8 cellular contexts compared by ENCODE assay signal in the genomic region with DNA sequence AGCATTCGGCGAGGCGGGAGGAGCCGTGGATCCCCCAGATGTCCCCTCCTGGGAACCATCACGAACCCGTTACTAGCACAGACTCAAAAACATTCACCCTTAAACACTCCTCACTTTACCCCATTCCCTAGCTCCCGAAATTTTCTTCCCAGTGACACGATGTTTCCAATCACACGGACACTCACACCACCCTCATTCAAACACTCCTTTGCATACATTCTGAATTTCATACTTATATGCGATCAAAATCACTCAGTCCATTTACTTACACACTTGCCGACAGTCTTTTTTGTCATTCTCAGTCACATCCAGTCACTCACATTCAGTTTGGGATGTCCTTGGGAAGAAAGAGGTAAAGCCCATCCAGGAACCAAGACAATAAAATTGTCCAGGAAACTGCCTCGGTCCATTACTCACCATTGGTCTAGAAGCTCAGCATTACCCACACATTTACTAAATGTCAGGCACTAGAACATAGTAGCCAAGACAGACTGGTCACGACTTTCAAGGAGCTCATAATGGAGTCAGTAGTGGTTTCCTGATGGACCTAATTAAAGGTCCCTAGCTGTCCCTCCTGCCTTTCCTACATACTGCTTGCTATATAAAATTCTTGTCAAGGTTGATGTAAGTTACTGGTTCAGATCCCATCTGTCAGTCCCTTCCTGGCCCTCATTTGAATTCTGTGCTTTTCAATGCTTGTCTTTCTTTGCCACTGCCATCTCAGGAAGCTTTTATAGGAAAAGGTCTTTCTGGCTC. TPM values are rescaled to one million over a fixed set of nuclear protein-coding genes. Genes with fewer than 3 reads are reported as not detected.
DNase-seq lines count a peak whose midpoint lies in the region; TF ChIP-seq lines count a peak whose summit lies in the region.

No MANE protein-coding gene starts in this region.

- H3K27ac Mint-ChIP-seq in activated T-helper 1 cell treated with anti-CD3 and anti-CD28 coated beads, Interleukin-12 subunit alpha, Interleukin-12 subunit beta, Interleukin-2, Interleukin-4 antibody, amounts not matched to agents 30 ng/mL and 10 ng/mL and 1 ng/mL, durations not matched to agents 14 hours and 24 hours and 36 hours = peak overlapping the region; percentile 96
- H3K27ac Mint-ChIP-seq in immature natural killer cell = peak overlapping the region; percentile 95 to 99 (median 97)

- intact Hi-C loops in activated T-helper 1 cell treated with anti-CD3 and anti-CD28 coated beads, Interleukin-12 subunit alpha, Interleukin-12 subunit beta, Interleukin-2, Interleukin-4 antibody, amounts not matched to agents 30 ng/mL and 10 ng/mL and 1 ng/mL, durations not matched to agents 14 hours and 24 hours and 36 hours (cut with micrococcal nuclease) = loop anchor here (1.0 to 10.0 kb wide), 4 partner anchors 8 to 1050 kb away; a partner anchor contains a TSS

- H3K36me3 ChIP-seq in H7 (replicated peaks; ENCODE audit: control insufficient read depth, insufficient read depth, low read length) (peaks cover 7% of the 10 kb centered on the region), stomach smooth muscle (ENCODE audit: control insufficient read depth in 2 of 2, insufficient read depth in 2 of 2, low read length in 2 of 2) (peaks cover 25 to 31% of the 10 kb centered on the region in 2 donors)

- no peaks in the 10 kb centered on the region for H3K27me3 ChIP-seq in H7 (ENCODE audit: control insufficient read depth, insufficient read depth, low read length)
- no peaks in the 10 kb centered on the region for H3K27me3 ChIP-seq in stomach smooth muscle (ENCODE audit: control insufficient read depth in 1 of 2, insufficient read depth in 2 of 2, low read length in 2 of 2)

- H3K4me3 ChIP-seq in AG09309 (ENCODE audit: control insufficient read depth, low read depth, low read length) = peak overlapping the region; percentile 78
- H3K4me3 ChIP-seq in H7 (ENCODE audit: insufficient read depth, low read depth, low read length) = peak overlapping the region; percentile 79
- H3K4me3 ChIP-seq in stomach smooth muscle (ENCODE audit: low read length in 2 of 2) = peak overlapping the region; percentile 93 to 97

- H3K9ac ChIP-seq in stomach smooth muscle (ENCODE audit: low read length in 2 of 2) = peak overlapping the region; percentile 89 to 96

- peak overlapping the region; percentile 94 for H3K27ac ChIP-seq in stomach smooth muscle (ENCODE audit: low read length)

- TF ChIP-seq CTCF in AG09309 (IDR thresholded peaks at IDR 0.05; ENCODE audit: control insufficient read depth, insufficient read depth, low read depth, low read length, missing control alignments) = no peak

- DNase-seq in AG09309 (ENCODE audit: low read depth) = no peak
- no peak for DNase-seq in H7
- no peak for DNase-seq in activated T-helper 1 cell treated with anti-CD3 and anti-CD28 coated beads, Interleukin-12 subunit alpha, Interleukin-12 subunit beta, Interleukin-2, Interleukin-4 antibody, amounts not matched to agents 30 ng/mL and 10 ng/mL and 1 ng/mL, durations not matched to agents 14 hours and 24 hours and 36 hours (ENCODE audit: low spot score)
- DNase-seq in immature natural killer cell = no peak
- no peak for DNase-seq in GM03348 (ENCODE audit: low spot score)
- no peak for DNase-seq in UCSD-AML1 (lab: John Stamatoyannopoulos, UW; ENCODE audit: unreplicated experiment)
- DNase-seq in stimulated activated naive CD4-positive, alpha-beta T cell treated with Interleukin-2 at 50 U/mL for 16 hours (lab: John Stamatoyannopoulos, UW) = no peak

- no peaks in the 10 kb centered on the region for H3K9me3 ChIP-seq in stomach smooth muscle (ENCODE audit: control insufficient read depth in 2 of 2, low read length in 2 of 2)

- no peaks in the 10 kb centered on the region for H3K27me3 Mint-ChIP-seq in activated T-helper 1 cell treated with anti-CD3 and anti-CD28 coated beads, Interleukin-12 subunit alpha, Interleukin-12 subunit beta, Interleukin-2, Interleukin-4 antibody, amounts not matched to agents 30 ng/mL and 10 ng/mL and 1 ng/mL, durations not matched to agents 14 hours and 24 hours and 36 hours (ENCODE audit: insufficient read depth)
- peaks cover 9 to 12% (median 10%) of the 10 kb centered on the region in 3 donors for H3K27me3 Mint-ChIP-seq in immature natural killer cell (ENCODE audit: low read depth in 3 of 3)

- no peaks in the 10 kb centered on the region for H3K9me3 Mint-ChIP-seq in activated T-helper 1 cell treated with anti-CD3 and anti-CD28 coated beads, Interleukin-12 subunit alpha, Interleukin-12 subunit beta, Interleukin-2, Interleukin-4 antibody, amounts not matched to agents 30 ng/mL and 10 ng/mL and 1 ng/mL, durations not matched to agents 14 hours and 24 hours and 36 hours
- no peaks in the 10 kb centered on the region for H3K9me3 Mint-ChIP-seq in immature natural killer cell

- peaks cover 57% of the 10 kb centered on the region for H3K4me1 ChIP-seq in stomach smooth muscle (ENCODE audit: control insufficient read depth, insufficient read depth, low read length)

- H3K36me3 Mint-ChIP-seq in activated T-helper 1 cell treated with anti-CD3 and anti-CD28 coated beads, Interleukin-12 subunit alpha, Interleukin-12 subunit beta, Interleukin-2, Interleukin-4 antibody, amounts not matched to agents 30 ng/mL and 10 ng/mL and 1 ng/mL, durations not matched to agents 14 hours and 24 hours and 36 hours (ENCODE audit: low read depth) = peaks cover 33% of the 10 kb centered on the region
- H3K36me3 Mint-ChIP-seq in immature natural killer cell = peaks cover 0 to 8% (median 3%) of the 10 kb centered on the region in 3 donors

- peaks cover 62% of the 10 kb centered on the region for H3K4me1 Mint-ChIP-seq in activated T-helper 1 cell treated with anti-CD3 and anti-CD28 coated beads, Interleukin-12 subunit alpha, Interleukin-12 subunit beta, Interleukin-2, Interleukin-4 antibody, amounts not matched to agents 30 ng/mL and 10 ng/mL and 1 ng/mL, durations not matched to agents 14 hours and 24 hours and 36 hours (ENCODE audit: low read depth)
- H3K4me1 Mint-ChIP-seq in immature natural killer cell = peaks cover 51 to 75% of the 10 kb centered on the region in 2 donors

- H3K4me3 Mint-ChIP-seq in activated T-helper 1 cell treated with anti-CD3 and anti-CD28 coated beads, Interleukin-12 subunit alpha, Interleukin-12 subunit beta, Interleukin-2, Interleukin-4 antibody, amounts not matched to agents 30 ng/mL and 10 ng/mL and 1 ng/mL, durations not matched to agents 14 hours and 24 hours and 36 hours = peak overlapping the region; percentile 95
- H3K4me3 Mint-ChIP-seq in immature natural killer cell = peak overlapping the region; percentile 88 to 94 (median 93)

RNA-seq across cellular contexts. Expression of a gene that starts 0.6 kb away (rescaled TPM):
- total RNA-seq in H7 (2014; rRNA removed; shearing (Covaris generic)) = 22.6 and 31.7 TPM in 2 replicates
- total RNA-seq in activated T-helper 1 cell treated with anti-CD3 and anti-CD28 coated beads, Interleukin-12 subunit alpha, Interleukin-12 subunit beta, Interleukin-2, Interleukin-4 antibody, amounts not matched to agents 30 ng/mL and 10 ng/mL and 1 ng/mL, durations not matched to agents 14 hours and 24 hours and 36 hours = 94.3 and 107 TPM in 2 replicates
- polyA plus RNA-seq in immature natural killer cell = 100 to 1,000 TPM in 2 of 3 donors, 10 to 100 TPM in 1; 73.3 to 134 (median 131) TPM

RNA-seq across cellular contexts. Expression of a gene that starts 0.8 kb away (rescaled TPM):
- total RNA-seq in H7 (2014; rRNA removed; shearing (Covaris generic)) = 9.2 and 24.0 TPM in 2 replicates
- 17.2 and 21.2 TPM in 2 replicates for total RNA-seq in activated T-helper 1 cell treated with anti-CD3 and anti-CD28 coated beads, Interleukin-12 subunit alpha, Interleukin-12 subunit beta, Interleukin-2, Interleukin-4 antibody, amounts not matched to agents 30 ng/mL and 10 ng/mL and 1 ng/mL, durations not matched to agents 14 hours and 24 hours and 36 hours
- 1 to 10 TPM in 2 of 3 donors, under 1 TPM in 1; 0.94 to 3.5 (median 3.0) TPM for polyA plus RNA-seq in immature natural killer cell

RNA-seq across cellular contexts. Expression of a gene that starts 7.9 kb away (rescaled TPM):
- total RNA-seq in H7 (2014; rRNA removed; shearing (Covaris generic)) = 26.7 and 36.4 TPM in 2 replicates
- total RNA-seq in activated T-helper 1 cell treated with anti-CD3 and anti-CD28 coated beads, Interleukin-12 subunit alpha, Interleukin-12 subunit beta, Interleukin-2, Interleukin-4 antibody, amounts not matched to agents 30 ng/mL and 10 ng/mL and 1 ng/mL, durations not matched to agents 14 hours and 24 hours and 36 hours = 55.6 and 59.2 TPM in 2 replicates
- 10 to 100 TPM; 44.5 to 77.4 (median 55.7) TPM for polyA plus RNA-seq in immature natural killer cell

RNA-seq across cellular contexts. Expression of a gene that starts 17.7 kb away (rescaled TPM):
- 0.28 and 2.2 TPM in 2 replicates for total RNA-seq in H7 (2014; rRNA removed; shearing (Covaris generic))
- total RNA-seq in activated T-helper 1 cell treated with anti-CD3 and anti-CD28 coated beads, Interleukin-12 subunit alpha, Interleukin-12 subunit beta, Interleukin-2, Interleukin-4 antibody, amounts not matched to agents 30 ng/mL and 10 ng/mL and 1 ng/mL, durations not matched to agents 14 hours and 24 hours and 36 hours = 12.7 and 16.1 TPM in 2 replicates
- 10 to 100 TPM; 12.1 to 38.3 (median 15.4) TPM for polyA plus RNA-seq in immature natural killer cell
